Comparison of ENCODE assay signal across 8 cellular contexts in the genomic region with DNA sequence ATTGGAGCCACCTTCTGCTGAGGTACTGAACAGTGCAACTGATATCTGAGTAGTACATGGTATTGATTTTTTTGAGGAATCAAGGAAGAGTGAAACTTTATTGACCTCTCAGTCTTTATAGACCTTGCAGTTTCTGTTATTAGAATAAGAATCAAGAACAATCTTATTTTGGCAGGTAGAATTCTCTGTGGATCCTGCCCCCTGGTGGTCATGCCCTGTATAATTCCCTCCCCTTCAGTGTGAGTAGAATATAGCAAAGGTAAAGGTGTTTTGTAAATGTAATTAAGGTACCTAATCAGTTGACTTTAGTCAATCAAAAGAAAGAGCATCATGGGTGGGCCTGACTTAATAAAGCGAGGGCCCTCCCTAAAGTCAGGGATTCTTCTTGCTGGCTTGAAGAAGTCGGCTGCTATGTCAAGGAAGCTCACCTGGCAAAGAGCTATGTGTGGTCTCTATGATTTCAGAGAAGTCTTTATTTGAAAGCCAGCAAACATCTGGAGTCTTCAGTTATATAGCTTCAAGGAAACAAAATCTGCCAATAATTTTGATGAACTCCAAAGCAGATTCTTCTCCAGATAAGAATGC.
DNase-seq lines count a peak whose midpoint lies in the region; ATAC-seq and TF ChIP-seq lines count a peak whose summit lies in the region.

No MANE protein-coding gene starts in this region.

- no peak overlapping the region for H3K4me3 ChIP-seq in adipocyte (ENCODE audit: low read length)

- no peak overlapping the region for H3K4me3 Mint-ChIP-seq in mesothelial cell of epicardium

- TF ChIP-seq CTCF in mesothelial cell of epicardium (IDR thresholded peaks at IDR 0.05; ENCODE audit: unreplicated experiment), result peak; percentile 86

- H3K9ac ChIP-seq in adipocyte (ENCODE audit: low read length), result no peak overlapping the region

- no peaks in the 10 kb centered on the region for H3K4me1 ChIP-seq in adipocyte (ENCODE audit: control insufficient read depth, insufficient read depth, low read length)

- peaks cover 7% of the 10 kb centered on the region for H3K27me3 ChIP-seq in adipocyte (replicated peaks; ENCODE audit: control insufficient read depth, insufficient read depth, low read length)

- H3K36me3 ChIP-seq in adipocyte (ENCODE audit: control insufficient read depth, insufficient read depth, low read length, severe bottlenecking), result no peaks in the 10 kb centered on the region

- no peaks in the 10 kb centered on the region for H3K36me3 Mint-ChIP-seq in mesothelial cell of epicardium

- peak; percentile 66 for DNase-seq in activated effector memory CD4-positive, alpha-beta T cell treated with anti-CD3 and anti-CD28 coated beads, Interleukin-2, amount 50 U/mL, for 16 hours
- DNase-seq in activated effector memory CD4-positive, alpha-beta T cell treated with Interleukin-2 at 50 U/mL for 16 hours, result no peak
- DNase-seq in adipocyte (ENCODE audit: low read depth), result peak; percentile 30
- no peak for DNase-seq in mesothelial cell of epicardium (ENCODE audit: low spot score in 2 of 2, unreplicated experiment in 2 of 2)
- no peak for DNase-seq in 8988T
- no peak for DNase-seq in DMS79 treated with DMSO at 0.1 percent for 48 hours (lab: John Stamatoyannopoulos, UW)

- TF ChIP-seq EP300 in Ishikawa (IDR thresholded peaks at IDR 0.05; ENCODE audit: borderline replicate concordance), result no peak

- H3K4me1 Mint-ChIP-seq in mesothelial cell of epicardium, result no peaks in the 10 kb centered on the region

- H3K27ac Mint-ChIP-seq in mesothelial cell of epicardium, result no peak overlapping the region

- no peaks in the 10 kb centered on the region for H3K9me3 ChIP-seq in adipocyte (ENCODE audit: control insufficient read depth, low read length)

- peak; percentile 26 for TF ChIP-seq RAD21 in Ishikawa (IDR thresholded peaks at IDR 0.05; ENCODE audit: low read depth)

- H3K9me3 Mint-ChIP-seq in mesothelial cell of epicardium, result no peaks in the 10 kb centered on the region

- H3K27me3 Mint-ChIP-seq in mesothelial cell of epicardium (ENCODE audit: low read depth), result peaks cover 7% of the 10 kb centered on the region

- ATAC-seq in HG03135 (IDR thresholded peaks at IDR 0.05; ENCODE audit: unreplicated experiment), result no peak

TF ChIP-seq in Ishikawa, 13 proteins besides CTCF, POLR2A, EP300 and RAD21:
- no peak for TF ChIP-seq CEBPB (IDR thresholded peaks at IDR 0.05)
- no peak for TF ChIP-seq YY1 (IDR thresholded peaks at IDR 0.05; ENCODE audit: low read depth)
- TF ChIP-seq, protein P1, sequence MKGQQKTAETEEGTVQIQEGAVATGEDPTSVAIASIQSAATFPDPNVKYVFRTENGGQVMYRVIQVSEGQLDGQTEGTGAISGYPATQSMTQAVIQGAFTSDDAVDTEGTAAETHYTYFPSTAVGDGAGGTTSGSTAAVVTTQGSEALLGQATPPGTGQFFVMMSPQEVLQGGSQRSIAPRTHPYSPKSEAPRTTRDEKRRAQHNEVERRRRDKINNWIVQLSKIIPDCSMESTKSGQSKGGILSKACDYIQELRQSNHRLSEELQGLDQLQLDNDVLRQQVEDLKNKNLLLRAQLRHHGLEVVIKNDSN (IDR thresholded peaks at IDR 0.05), result no peak
- TF ChIP-seq, protein P2, sequence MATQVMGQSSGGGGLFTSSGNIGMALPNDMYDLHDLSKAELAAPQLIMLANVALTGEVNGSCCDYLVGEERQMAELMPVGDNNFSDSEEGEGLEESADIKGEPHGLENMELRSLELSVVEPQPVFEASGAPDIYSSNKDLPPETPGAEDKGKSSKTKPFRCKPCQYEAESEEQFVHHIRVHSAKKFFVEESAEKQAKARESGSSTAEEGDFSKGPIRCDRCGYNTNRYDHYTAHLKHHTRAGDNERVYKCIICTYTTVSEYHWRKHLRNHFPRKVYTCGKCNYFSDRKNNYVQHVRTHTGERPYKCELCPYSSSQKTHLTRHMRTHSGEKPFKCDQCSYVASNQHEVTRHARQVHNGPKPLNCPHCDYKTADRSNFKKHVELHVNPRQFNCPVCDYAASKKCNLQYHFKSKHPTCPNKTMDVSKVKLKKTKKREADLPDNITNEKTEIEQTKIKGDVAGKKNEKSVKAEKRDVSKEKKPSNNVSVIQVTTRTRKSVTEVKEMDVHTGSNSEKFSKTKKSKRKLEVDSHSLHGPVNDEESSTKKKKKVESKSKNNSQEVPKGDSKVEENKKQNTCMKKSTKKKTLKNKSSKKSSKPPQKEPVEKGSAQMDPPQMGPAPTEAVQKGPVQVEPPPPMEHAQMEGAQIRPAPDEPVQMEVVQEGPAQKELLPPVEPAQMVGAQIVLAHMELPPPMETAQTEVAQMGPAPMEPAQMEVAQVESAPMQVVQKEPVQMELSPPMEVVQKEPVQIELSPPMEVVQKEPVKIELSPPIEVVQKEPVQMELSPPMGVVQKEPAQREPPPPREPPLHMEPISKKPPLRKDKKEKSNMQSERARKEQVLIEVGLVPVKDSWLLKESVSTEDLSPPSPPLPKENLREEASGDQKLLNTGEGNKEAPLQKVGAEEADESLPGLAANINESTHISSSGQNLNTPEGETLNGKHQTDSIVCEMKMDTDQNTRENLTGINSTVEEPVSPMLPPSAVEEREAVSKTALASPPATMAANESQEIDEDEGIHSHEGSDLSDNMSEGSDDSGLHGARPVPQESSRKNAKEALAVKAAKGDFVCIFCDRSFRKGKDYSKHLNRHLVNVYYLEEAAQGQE (IDR thresholded peaks at IDR 0.05; ENCODE audit: low read depth), result no peak
- TF ChIP-seq CREB1 (IDR thresholded peaks at IDR 0.05; ENCODE audit: low read depth), result no peak
- TF ChIP-seq FOXM1 (IDR thresholded peaks at IDR 0.05; ENCODE audit: borderline replicate concordance, low read depth), result no peak
- no peak for TF ChIP-seq TAF1 (IDR thresholded peaks at IDR 0.05; ENCODE audit: low read depth)
- TF ChIP-seq EGR1 (IDR thresholded peaks at IDR 0.05), result no peak
- TF ChIP-seq TCF12 (IDR thresholded peaks at IDR 0.05; ENCODE audit: low read depth), result no peak
- no peak for TF ChIP-seq NFIC (IDR thresholded peaks at IDR 0.05)
- no peak for TF ChIP-seq ZBTB7A (IDR thresholded peaks at IDR 0.05; ENCODE audit: low read depth)

Comparison
In these comparisons a context has a peak if more than half of its experiments do, and no peak if none do; other contexts are left out.
1. DNase-seq: peak in activated effector memory CD4-positive, alpha-beta T cell treated with anti-CD3 and anti-CD28 coated beads, Interleukin-2, amount 50 U/mL, for 16 hours (single experiment) and adipocyte (single experiment); none in activated effector memory CD4-positive, alpha-beta T cell treated with Interleukin-2 at 50 U/mL for 16 hours (single experiment), mesothelial cell of epicardium (0 of 2), 8988T (single experiment) and DMS79 treated with DMSO at 0.1 percent for 48 hours (single experiment).